In genomic region chr20:62326559-62326958, GRCh38 we compare ENCODE assay signal across 30 cellular contexts.
"Had no signal": no experiment of that assay in that cellular context is flagged by ENCODE, and none has a peak within 500 bp of the region (broad histone marks: within the 10 kb centered on the region; RNA-seq: fewer than 3 reads in every experiment).

No MANE protein-coding gene starts in this region.

- H3K4me1 ChIP-seq: ascending aorta, breast epithelium, colonic mucosa had no signal

- H3K9me3 Mint-ChIP-seq: activated CD4-positive, alpha-beta memory T cell treated with anti-CD3 and anti-CD28 coated beads for 36 hours; activated CD4-positive, alpha-beta T cell treated with anti-CD3 and anti-CD28 coated beads, Interleukin-2, amount 10 ng/mL, durations not matched to agents 24 days and 14 days; activated naive CD4-positive, alpha-beta T cell treated with anti-CD3 and anti-CD28 coated beads, Interleukin-2, amount 10 ng/mL, durations not matched to agents 7 days and 5 days; activated naive CD4-positive, alpha-beta T cell treated with anti-CD3 and anti-CD28 coated beads, Interleukin-2, amount 50 U/mL, for 72 hours; activated naive CD8-positive, alpha-beta T cell treated with anti-CD3 and anti-CD28 coated beads, Interleukin-2, amount 10 ng/mL, durations not matched to agents 7 days and 5 days; activated T-cell treated with anti-CD3 and anti-CD28 coated beads, Interleukin-2, amount 50 U/mL, for 24 hours; activated T-cell treated with anti-CD3 and anti-CD28 coated beads, Interleukin-2, amount 50 U/mL, for 72 hours; brain had no signal

- H3K4me3 Mint-ChIP-seq: activated CD4-positive, alpha-beta memory T cell treated with anti-CD3 and anti-CD28 coated beads for 36 hours; activated CD4-positive, alpha-beta T cell treated with anti-CD3 and anti-CD28 coated beads for 36 hours; activated CD4-positive, alpha-beta T cell treated with anti-CD3 and anti-CD28 coated beads, Interleukin-2, amount 10 ng/mL, durations not matched to agents 24 days and 14 days; activated CD8-positive, alpha-beta memory T cell treated with anti-CD3 and anti-CD28 coated beads, Interleukin-2, amount 10 ng/mL, durations not matched to agents 7 days and 5 days; activated CD8-positive, alpha-beta T cell treated with anti-CD3 and anti-CD28 coated beads, Interleukin-2, amount 10 ng/mL, durations not matched to agents 7 days and 5 days; activated naive CD4-positive, alpha-beta T cell treated with anti-CD3 and anti-CD28 coated beads, Interleukin-2, amount 10 ng/mL, durations not matched to agents 7 days and 5 days; activated naive CD8-positive, alpha-beta T cell treated with anti-CD3 and anti-CD28 coated beads, Interleukin-2, amount 10 ng/mL, durations not matched to agents 7 days and 5 days; activated T-cell treated with anti-CD3 and anti-CD28 coated beads, Interleukin-2, amount 50 U/mL, for 24 hours; activated T-cell treated with anti-CD3 and anti-CD28 coated beads, Interleukin-2, amount 50 U/mL, for 72 hours; brain had no signal

- H3K9me3 ChIP-seq: ascending aorta, breast epithelium, colonic mucosa, esophagus squamous epithelium, gastroesophageal sphincter had no signal

- FAIRE-seq: endometrium, endothelial cell of umbilical vein had no signal

- H3K36me3 ChIP-seq: breast epithelium, colonic mucosa had no signal

- H3K4me3 ChIP-seq: ascending aorta, breast epithelium, cardiac muscle cell, colonic mucosa, esophagus squamous epithelium, gastroesophageal sphincter had no signal

- H3K4me1 Mint-ChIP-seq: activated CD4-positive, alpha-beta T cell treated with anti-CD3 and anti-CD28 coated beads for 36 hours; activated CD4-positive, alpha-beta T cell treated with anti-CD3 and anti-CD28 coated beads, Interleukin-2, amount 10 ng/mL, durations not matched to agents 24 days and 14 days; activated CD8-positive, alpha-beta memory T cell treated with anti-CD3 and anti-CD28 coated beads, Interleukin-2, amount 10 ng/mL, durations not matched to agents 7 days and 5 days; activated naive CD4-positive, alpha-beta T cell treated with anti-CD3 and anti-CD28 coated beads, Interleukin-2, amount 10 ng/mL, durations not matched to agents 7 days and 5 days; brain had no signal

- H3K27me3 ChIP-seq: ascending aorta, breast epithelium, cardiac muscle cell, colonic mucosa, esophagus squamous epithelium, gastroesophageal sphincter had no signal

- H3K27ac ChIP-seq: ascending aorta, breast epithelium, cardiac muscle cell, colonic mucosa, epithelial cell of prostate, esophagus squamous epithelium, gastroesophageal sphincter had no signal

- H3K36me3 Mint-ChIP-seq: activated CD4-positive, alpha-beta memory T cell treated with anti-CD3 and anti-CD28 coated beads for 36 hours; activated CD8-positive, alpha-beta memory T cell treated with anti-CD3 and anti-CD28 coated beads, Interleukin-2, amount 10 ng/mL, durations not matched to agents 7 days and 5 days; activated naive CD4-positive, alpha-beta T cell treated with anti-CD3 and anti-CD28 coated beads, Interleukin-2, amount 10 ng/mL, durations not matched to agents 7 days and 5 days; activated naive CD4-positive, alpha-beta T cell treated with anti-CD3 and anti-CD28 coated beads, Interleukin-2, amount 50 U/mL, for 72 hours; activated naive CD8-positive, alpha-beta T cell treated with anti-CD3 and anti-CD28 coated beads, Interleukin-2, amount 10 ng/mL, durations not matched to agents 7 days and 5 days had no signal

- H3K27me3 Mint-ChIP-seq: activated CD4-positive, alpha-beta memory T cell treated with anti-CD3 and anti-CD28 coated beads for 36 hours; activated CD4-positive, alpha-beta T cell treated with anti-CD3 and anti-CD28 coated beads for 36 hours; activated CD4-positive, alpha-beta T cell treated with anti-CD3 and anti-CD28 coated beads, Interleukin-2, amount 10 ng/mL, durations not matched to agents 24 days and 14 days; activated CD8-positive, alpha-beta memory T cell treated with anti-CD3 and anti-CD28 coated beads, Interleukin-2, amount 10 ng/mL, durations not matched to agents 7 days and 5 days; activated naive CD4-positive, alpha-beta T cell treated with anti-CD3 and anti-CD28 coated beads, Interleukin-2, amount 10 ng/mL, durations not matched to agents 7 days and 5 days; activated naive CD8-positive, alpha-beta T cell treated with anti-CD3 and anti-CD28 coated beads, Interleukin-2, amount 10 ng/mL, durations not matched to agents 7 days and 5 days; activated T-cell treated with anti-CD3 and anti-CD28 coated beads, Interleukin-2, amount 50 U/mL, for 24 hours; brain had no signal

- DNase-seq: activated CD4-positive, alpha-beta memory T cell treated with anti-CD3 and anti-CD28 coated beads for 36 hours; activated CD4-positive, alpha-beta T cell treated with anti-CD3 and anti-CD28 coated beads for 36 hours; activated CD4-positive, alpha-beta T cell treated with anti-CD3 and anti-CD28 coated beads, Interleukin-2, amount 10 ng/mL, durations not matched to agents 24 days and 14 days; activated CD4-positive, CD25-positive, alpha-beta regulatory T cell; activated CD4-positive, CD25-positive, alpha-beta regulatory T cell treated with anti-CD3 and anti-CD28 coated beads, Interleukin-2, amount 50 U/mL, for 72 hours; activated CD8-positive, alpha-beta memory T cell treated with anti-CD3 and anti-CD28 coated beads, Interleukin-2, amount 10 ng/mL, durations not matched to agents 7 days and 5 days; activated CD8-positive, alpha-beta memory T cell treated with anti-CD3 and anti-CD28 coated beads, Interleukin-2, amount 50 U/mL, for 4 hours; activated CD8-positive, alpha-beta T cell treated with anti-CD3 and anti-CD28 coated beads, Interleukin-2, amount 10 ng/mL, durations not matched to agents 7 days and 5 days; activated gamma-delta T cell; activated naive CD4-positive, alpha-beta T cell; activated naive CD4-positive, alpha-beta T cell treated with anti-CD3 and anti-CD28 coated beads, Interleukin-2, amount 10 ng/mL, durations not matched to agents 7 days and 5 days; activated naive CD8-positive, alpha-beta T cell treated with anti-CD3 and anti-CD28 coated beads, Interleukin-2, amount 10 ng/mL, durations not matched to agents 7 days and 5 days; activated T-cell treated with anti-CD3 and anti-CD28 coated beads, Interleukin-2, amount 50 U/mL, for 24 hours; activated T-cell treated with anti-CD3 and anti-CD28 coated beads, Interleukin-2, amount 50 U/mL, for 72 hours; central memory CD4-positive, alpha-beta T cell; cerebellar nuclear complex; colonic mucosa; effector CD8-positive, alpha-beta T cell; esophagus squamous epithelium; foreskin melanocyte; T-helper 2 cell had no signal

- H3K27ac Mint-ChIP-seq: activated CD4-positive, alpha-beta memory T cell treated with anti-CD3 and anti-CD28 coated beads for 36 hours; activated CD4-positive, alpha-beta T cell treated with anti-CD3 and anti-CD28 coated beads for 36 hours; activated CD4-positive, alpha-beta T cell treated with anti-CD3 and anti-CD28 coated beads, Interleukin-2, amount 10 ng/mL, durations not matched to agents 24 days and 14 days; activated CD8-positive, alpha-beta memory T cell treated with anti-CD3 and anti-CD28 coated beads, Interleukin-2, amount 10 ng/mL, durations not matched to agents 7 days and 5 days; activated CD8-positive, alpha-beta T cell treated with anti-CD3 and anti-CD28 coated beads, Interleukin-2, amount 10 ng/mL, durations not matched to agents 7 days and 5 days; activated naive CD4-positive, alpha-beta T cell treated with anti-CD3 and anti-CD28 coated beads, Interleukin-2, amount 10 ng/mL, durations not matched to agents 7 days and 5 days; activated naive CD8-positive, alpha-beta T cell treated with anti-CD3 and anti-CD28 coated beads, Interleukin-2, amount 10 ng/mL, durations not matched to agents 7 days and 5 days; activated T-cell treated with anti-CD3 and anti-CD28 coated beads, Interleukin-2, amount 50 U/mL, for 24 hours; activated T-cell treated with anti-CD3 and anti-CD28 coated beads, Interleukin-2, amount 50 U/mL, for 72 hours; brain had no signal

- ATAC-seq: activated CD4-positive, alpha-beta T cell treated with anti-CD3 and anti-CD28 coated beads for 36 hours; activated CD8-positive, alpha-beta memory T cell treated with anti-CD3 and anti-CD28 coated beads, Interleukin-2, amount 10 ng/mL, durations not matched to agents 7 days and 5 days; activated CD8-positive, alpha-beta T cell treated with anti-CD3 and anti-CD28 coated beads, Interleukin-2, amount 10 ng/mL, durations not matched to agents 7 days and 5 days; activated naive CD4-positive, alpha-beta T cell treated with anti-CD3 and anti-CD28 coated beads, Interleukin-2, amount 50 U/mL, for 72 hours; activated T-cell treated with anti-CD3 and anti-CD28 coated beads, Interleukin-2, amount 50 U/mL, for 72 hours; gastroesophageal sphincter had no signal
